Comparison of ENCODE assay signal across 26 cellular contexts in the genomic region with DNA sequence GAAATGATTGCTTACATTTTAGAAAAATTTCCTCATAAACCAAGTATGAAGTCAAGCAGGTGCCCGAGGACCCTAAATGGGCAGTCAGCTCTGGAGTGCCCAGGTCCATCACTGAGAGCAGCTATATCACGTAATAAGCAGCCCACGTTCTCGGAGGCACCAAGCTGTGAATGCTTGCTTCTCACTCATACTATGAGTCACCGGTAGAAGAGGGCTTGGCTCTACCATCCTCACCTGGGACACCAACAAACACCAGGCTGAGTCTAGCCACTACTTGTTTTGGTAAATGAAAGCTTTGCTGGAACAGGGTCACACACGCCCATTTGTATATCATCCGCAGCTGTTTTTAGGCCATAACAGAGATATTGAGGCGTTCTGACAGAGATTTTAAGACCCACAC.
DNase-seq lines count a peak whose midpoint lies in the region; ATAC-seq, FAIRE-seq and TF ChIP-seq lines count a peak whose summit lies in the region.
"Had no signal": no experiment of that assay in that cellular context is flagged by ENCODE, and none has a peak within 500 bp of the region (broad histone marks: within the 10 kb centered on the region; RNA-seq: fewer than 3 reads in every experiment).

No MANE protein-coding gene starts in this region.

- no peak overlapping the region for H3K4me3 Mint-ChIP-seq in stimulated activated naive CD8-positive, alpha-beta T cell treated with anti-CD3 and anti-CD28 coated beads, Interleukin-15, Interleukin-2, amounts not matched to agents 100 ng/mL and 50 ng/mL, for 24 hours
- no peak overlapping the region for H3K4me3 Mint-ChIP-seq in stimulated activated naive CD8-positive, alpha-beta T cell treated with anti-CD3 and anti-CD28 coated beads, Interleukin-15, amount 100 ng/mL, for 72 hours
- H3K4me3 Mint-ChIP-seq: CD8-positive, alpha-beta memory T cell; H9 had no signal

- peak overlapping the region; percentile 15 for H3K27ac ChIP-seq in keratinocyte (ENCODE audit: control insufficient read depth, insufficient read depth, low read length)
- no peak overlapping the region for H3K27ac ChIP-seq in colonic mucosa
- H3K27ac ChIP-seq: GM23248, HL-60, SK-N-MC had no signal

- H3K36me3 Mint-ChIP-seq in stimulated activated naive CD8-positive, alpha-beta T cell treated with anti-CD3 and anti-CD28 coated beads, Interleukin-15, Interleukin-2, amounts not matched to agents 100 ng/mL and 50 ng/mL, for 24 hours (ENCODE audit: low read depth): no peaks in the 10 kb centered on the region
- H3K36me3 Mint-ChIP-seq: CD8-positive, alpha-beta memory T cell had no signal

- H3K36me3 ChIP-seq in bronchial epithelial cell (ENCODE audit: control insufficient read depth, insufficient read depth, low read length) (no peaks in the 10 kb centered on the region), keratinocyte (ENCODE audit: control insufficient read depth in 2 of 2, extremely low read depth in 1 of 2, insufficient read depth in 2 of 2, low read length in 2 of 2) (no peaks in the 10 kb centered on the region), colonic mucosa (no peaks in the 10 kb centered on the region)

- dilution Hi-C loops in keratinocyte (cut with MboI; ENCODE audit: extremely low pct_ligation_motif_present, low sequenced_read_pairs): no loop called here

- peaks cover 30% of the 10 kb centered on the region for H3K4me1 Mint-ChIP-seq in stimulated activated naive CD8-positive, alpha-beta T cell treated with anti-CD3 and anti-CD28 coated beads, Interleukin-15, Interleukin-2, amounts not matched to agents 100 ng/mL and 50 ng/mL, for 24 hours (ENCODE audit: low read depth)
- H3K4me1 Mint-ChIP-seq in stimulated activated naive CD8-positive, alpha-beta T cell treated with anti-CD3 and anti-CD28 coated beads, Interleukin-15, amount 100 ng/mL, for 72 hours: peaks cover 23% of the 10 kb centered on the region

- no peaks in the 10 kb centered on the region for H3K9me3 Mint-ChIP-seq in stimulated activated naive CD8-positive, alpha-beta T cell treated with anti-CD3 and anti-CD28 coated beads, Interleukin-15, Interleukin-2, amounts not matched to agents 100 ng/mL and 50 ng/mL, for 24 hours
- H3K9me3 Mint-ChIP-seq in stimulated activated naive CD8-positive, alpha-beta T cell treated with anti-CD3 and anti-CD28 coated beads, Interleukin-15, amount 100 ng/mL, for 72 hours: no peaks in the 10 kb centered on the region
- H3K9me3 Mint-ChIP-seq: CD8-positive, alpha-beta memory T cell; H9 had no signal

- H3K79me2 ChIP-seq in keratinocyte (ENCODE audit: control insufficient read depth, insufficient read depth, low read length): no peaks in the 10 kb centered on the region

- H4K20me1 ChIP-seq in keratinocyte (ENCODE audit: control insufficient read depth, extremely low read depth, insufficient read depth, low read length): no peaks in the 10 kb centered on the region

- intact Hi-C loops in colonic mucosa (cut with DNase I): no loop called here

- no peak for ATAC-seq in stimulated activated naive CD8-positive, alpha-beta T cell treated with anti-CD3 and anti-CD28 coated beads, Interleukin-15, amount 100 ng/mL, for 72 hours

- no peak for DNase-seq in stimulated activated naive CD8-positive, alpha-beta T cell treated with anti-CD3 and anti-CD28 coated beads, Interleukin-15, amount 100 ng/mL, for 72 hours
- peak; percentile 97 for DNase-seq in bronchial epithelial cell (ENCODE audit: low read depth)
- DNase-seq in keratinocyte (ENCODE audit: low read depth, low spot score): peak; percentile 88
- no peak for DNase-seq in colonic mucosa
- no peak for DNase-seq in NCI-H187 (lab: John Stamatoyannopoulos, UW)
- DNase-seq in activated CD4-positive, alpha-beta T cell treated with anti-CD3 and anti-CD28 coated beads, Interleukin-2, amount 50 U/mL, for 4 hours: no peak
- no peak for DNase-seq in RPMI8226
- DNase-seq: 8988T; Calu3; CD8-positive, alpha-beta memory T cell; DMS153; GM23248; H9; KBM-7; NCI-H1092; NCI-H1436 treated with DMSO at 0.1 percent for 48 hours; NCI-H2029; NCI-H226; NCI-H510A treated with DMSO at 0.1 percent for 48 hours; NCI-H82; SHP77 treated with DMSO at 0.1 percent for 48 hours had no signal

- no peaks in the 10 kb centered on the region for H3K9me1 ChIP-seq in keratinocyte (ENCODE audit: control insufficient read depth, extremely low read depth, insufficient read depth, low read length)

- H3K4me3 ChIP-seq in bronchial epithelial cell (ENCODE audit: low read depth, low read length) (no peak overlapping the region), keratinocyte (ENCODE audit: control insufficient read depth in 2 of 3, extremely low read depth in 1 of 3, insufficient read depth in 2 of 3, low read depth in 1 of 3, low read length in 3 of 3) (no peak overlapping the region), colonic mucosa (no peak overlapping the region)
- H3K4me3 ChIP-seq: GM23248, SK-N-MC had no signal

- peak; percentile 96 for FAIRE-seq in bronchial epithelial cell (lab: Jason Lieb, UNC)
- FAIRE-seq in keratinocyte (lab: Jason Lieb, UNC): peak; percentile 98
- FAIRE-seq: G401.6, GM12892 had no signal

- peaks cover 4% of the 10 kb centered on the region for H3K27me3 ChIP-seq in bronchial epithelial cell (ENCODE audit: control insufficient read depth, insufficient read depth, low read length)
- H3K27me3 ChIP-seq in keratinocyte (ENCODE audit: control insufficient read depth, extremely low read depth, insufficient read depth, low read length): peaks cover 14% of the 10 kb centered on the region
- H3K27me3 ChIP-seq in colonic mucosa: no peaks in the 10 kb centered on the region

- H3K4me2 ChIP-seq in keratinocyte (ENCODE audit: control insufficient read depth, extremely low read depth, insufficient read depth, low read depth, low read length): peak overlapping the region; percentile 43

- H2AFZ ChIP-seq in keratinocyte (ENCODE audit: control insufficient read depth, low read length): no peak overlapping the region
- H2AFZ ChIP-seq: GM23248 had no signal

- peak overlapping the region; percentile 3 for H3K27ac Mint-ChIP-seq in stimulated activated naive CD8-positive, alpha-beta T cell treated with anti-CD3 and anti-CD28 coated beads, Interleukin-15, Interleukin-2, amounts not matched to agents 100 ng/mL and 50 ng/mL, for 24 hours
- no peak overlapping the region for H3K27ac Mint-ChIP-seq in stimulated activated naive CD8-positive, alpha-beta T cell treated with anti-CD3 and anti-CD28 coated beads, Interleukin-15, amount 100 ng/mL, for 72 hours
- H3K27ac Mint-ChIP-seq: CD8-positive, alpha-beta memory T cell had no signal

- TF ChIP-seq CTCF in bronchial epithelial cell (IDR thresholded peaks at IDR 0.05; ENCODE audit: insufficient read depth, low read length, severe bottlenecking) (no peak), keratinocyte (optimal IDR thresholded peaks at IDR 0.05 in 1 of 3, IDR thresholded peaks at IDR 0.05 in 1 of 3, conservative IDR thresholded peaks at IDR 0.05 in 1 of 3; ENCODE audit: extremely low read depth in 1 of 3, insufficient read depth in 2 of 3, low read length in 3 of 3) (no peak), colonic mucosa (IDR thresholded peaks at IDR 0.05) (no peak)

- no peaks in the 10 kb centered on the region for H3K27me3 Mint-ChIP-seq in stimulated activated naive CD8-positive, alpha-beta T cell treated with anti-CD3 and anti-CD28 coated beads, Interleukin-15, Interleukin-2, amounts not matched to agents 100 ng/mL and 50 ng/mL, for 24 hours
- H3K27me3 Mint-ChIP-seq in stimulated activated naive CD8-positive, alpha-beta T cell treated with anti-CD3 and anti-CD28 coated beads, Interleukin-15, amount 100 ng/mL, for 72 hours: no peaks in the 10 kb centered on the region

- H3K9me3 ChIP-seq in keratinocyte (ENCODE audit: control insufficient read depth, low read depth, low read length) (no peaks in the 10 kb centered on the region), colonic mucosa (no peaks in the 10 kb centered on the region)

- H3K4me1 ChIP-seq in keratinocyte (ENCODE audit: control insufficient read depth, extremely low read depth, insufficient read depth, low read length) (peaks cover 42% of the 10 kb centered on the region), colonic mucosa (no peaks in the 10 kb centered on the region)

- H3K9ac ChIP-seq in keratinocyte (ENCODE audit: control insufficient read depth, extremely low read depth, insufficient read depth, low read length) (no peak overlapping the region), colonic mucosa (ENCODE audit: low read depth in 2 of 2, low read length in 2 of 2) (no peak overlapping the region)
- H3K9ac ChIP-seq: GM23248 had no signal

Comparison
In these comparisons a context has a peak if more than half of its experiments do, and no peak if none do; other contexts are left out.
1. DNase-seq: peak in bronchial epithelial cell (single experiment) and keratinocyte (single experiment); none in stimulated activated naive CD8-positive, alpha-beta T cell treated with anti-CD3 and anti-CD28 coated beads, Interleukin-15, amount 100 ng/mL, for 72 hours (0 of 2), colonic mucosa (single experiment), NCI-H187 (0 of 2), activated CD4-positive, alpha-beta T cell treated with anti-CD3 and anti-CD28 coated beads, Interleukin-2, amount 50 U/mL, for 4 hours (0 of 2) and RPMI8226 (single experiment).